In genomic region chr7:28759373-28760013, GRCh38 we compare ENCODE assay signal across 24 cellular contexts.
DNase-seq lines count a peak whose midpoint lies in the region; ATAC-seq and TF ChIP-seq lines count a peak whose summit lies in the region.
"Had no signal": no experiment of that assay in that cellular context is flagged by ENCODE, and none has a peak within 500 bp of the region (broad histone marks: within the 10 kb centered on the region; RNA-seq: fewer than 3 reads in every experiment).

No MANE protein-coding gene starts in this region.

- no peak overlapping the region for H4K91ac ChIP-seq in H9 (ENCODE audit: insufficient read length, low read depth, low read length)
- no peak overlapping the region for H4K91ac ChIP-seq in neuronal stem cell (ENCODE audit: low read depth, low read length, poor library complexity)

- POLR2A ChIA-PET in T-cell (lab: Charles Lee) (no interaction called here), PC-9 (lab: Charles Lee; ENCODE audit: unreplicated experiment) (no interaction called here)

- H3K79me2 ChIP-seq in H9 (ENCODE audit: insufficient read depth, low read length) (0 out of 2 replicates have a peak, but pooled peaks cover 2% of the 10 kb centered on the region), PC-9 (ENCODE audit: low read depth) (no peaks in the 10 kb centered on the region)

- H4K20me1 ChIP-seq in H9 (ENCODE audit: control insufficient read depth, insufficient read depth, insufficient read length) = no peaks in the 10 kb centered on the region
- H4K20me1 ChIP-seq in PC-9 (ENCODE audit: insufficient read depth) = no peaks in the 10 kb centered on the region

- no peak overlapping the region for H2AFZ ChIP-seq in H9 (ENCODE audit: low read length)
- peak overlapping the region; percentile 21 for H2AFZ ChIP-seq in neuronal stem cell (ENCODE audit: low read length)
- H2AFZ ChIP-seq in PC-9 = no peak overlapping the region

- H3K36me3 ChIP-seq in neuronal stem cell (replicated peaks in 1 of 2; ENCODE audit: control insufficient read depth in 2 of 2, insufficient read depth in 2 of 2, low read length in 2 of 2) (no peaks in the 10 kb centered on the region), breast epithelium (no peaks in the 10 kb centered on the region), PC-9 (ENCODE audit: low read depth) (no peaks in the 10 kb centered on the region)
- H3K36me3 ChIP-seq: ascending aorta, BE2C, SJCRH30, tibial nerve had no signal

- CTCF ChIA-PET in T-cell (lab: Charles Lee) (no interaction called here), PC-9 (lab: Charles Lee) (no interaction called here)

- H3T11ph ChIP-seq in H9 (ENCODE audit: low read length) = no peak overlapping the region

- H4K5ac ChIP-seq in H9 (ENCODE audit: insufficient read length, low read depth, low read length) = no peak overlapping the region

- no peak overlapping the region for H2BK120ac ChIP-seq in H9 (ENCODE audit: low read depth, low read length, poor library complexity, severe bottlenecking)
- no peak overlapping the region for H2BK120ac ChIP-seq in neuronal stem cell (ENCODE audit: low read depth, low read length)

- H4K8ac ChIP-seq in H9 (replicated peaks; ENCODE audit: insufficient read length, low read depth, low read length) = no peak overlapping the region
- no peak overlapping the region for H4K8ac ChIP-seq in neuronal stem cell (ENCODE audit: low read depth, low read length)

- no peak overlapping the region for H2BK5ac ChIP-seq in H9 (ENCODE audit: insufficient read length, low read length)
- no peak overlapping the region for H2BK5ac ChIP-seq in neuronal stem cell (ENCODE audit: low read length)

- H3K27me3 ChIP-seq in H9 (ENCODE audit: insufficient read depth, low read length) (no peaks in the 10 kb centered on the region), neuronal stem cell (ENCODE audit: control insufficient read depth in 3 of 3, insufficient read depth in 3 of 3, low read depth in 1 of 3, low read length in 3 of 3) (no peaks in the 10 kb centered on the region), breast epithelium (no peaks in the 10 kb centered on the region), PC-9 (ENCODE audit: insufficient read depth, low read depth) (no peaks in the 10 kb centered on the region)
- H3K27me3 ChIP-seq: ascending aorta, BE2C, heart left ventricle, SJCRH30, tibial nerve had no signal

- intact Hi-C loops in breast epithelium (cut with DNase I; ENCODE audit: low total_unique reads) (no loop called here), PC-9 (cut with micrococcal nuclease; ENCODE audit: unreplicated experiment) (no loop called here)

- H2AK5ac ChIP-seq in H9 (ENCODE audit: insufficient read length, low read length) = no peak overlapping the region
- H2AK5ac ChIP-seq in neuronal stem cell (ENCODE audit: low read depth, low read length) = no peak overlapping the region

- H3F3A ChIP-seq in PC-9 (ENCODE audit: insufficient read depth, low read depth) = no peaks in the 10 kb centered on the region

- H3K36me3 Mint-ChIP-seq in H9 (ENCODE audit: insufficient read depth in 1 of 3, low read depth in 3 of 3) (no peaks in the 10 kb centered on the region), T-cell (no peaks in the 10 kb centered on the region)

- H3K18ac ChIP-seq in H9 (ENCODE audit: insufficient read length, low read depth, low read length) (no peak overlapping the region), neuronal stem cell (ENCODE audit: low read length) (no peak overlapping the region)

- no TSS peak for BruUV-seq in PC-9 (replicated peaks; lab: Mats Ljungman, UMichigan)

- no peaks in the 10 kb centered on the region for H3K23me2 ChIP-seq in H9 (ENCODE audit: insufficient read length, low read depth, low read length, poor library complexity, severe bottlenecking)

- DNase-seq in H9 (no peak), NCI-H526 (lab: John Stamatoyannopoulos, UW) (peak; percentile 92 to 94), choroid plexus epithelial cell (ENCODE audit: low read depth) (peak; percentile 18), neuronal stem cell (ENCODE audit: low spot score) (no peak), erythroblast (lab: John Stamatoyannopoulos, UW) (no peak), T-cell (no peak), breast epithelium (ENCODE audit: low spot score in 2 of 2) (no peak), PC-9 (no peak)
- DNase-seq: activated CD4-positive, alpha-beta T cell treated with anti-CD3 and anti-CD28 coated beads for 4 hours; activated CD8-positive, alpha-beta memory T cell treated with anti-CD3 and anti-CD28 coated beads, Interleukin-2, amount 50 U/mL, for 4 hours; activated effector memory CD4-positive, alpha-beta T cell treated with anti-CD3 and anti-CD28 coated beads, Interleukin-2, amount 50 U/mL, for 16 hours; BE2C; GOT3; heart left ventricle; islet precursor cell; KBM-7; NCI-H1105; nephron progenitor cell; SJCRH30; stimulated activated CD4-positive, alpha-beta T cell treated with anti-CD3 and anti-CD28 coated beads, Interleukin-15, amount 100 ng/mL, for 24 hours; stimulated activated naive CD4-positive, alpha-beta T cell had no signal

- no peak for ATAC-seq in T-cell (replicated peaks in 1 of 4)
- ATAC-seq: heart left ventricle had no signal

- 0 out of 2 replicates have a peak, but pooled peaks cover 4% of the 10 kb centered on the region for H3K9me2 ChIP-seq in PC-9 (ENCODE audit: insufficient read depth)

- H3K56ac ChIP-seq in H9 (ENCODE audit: insufficient read length, low read depth, low read length) = no peak overlapping the region

- H2BK12ac ChIP-seq in H9 (ENCODE audit: insufficient read length, low read depth, low read length) (no peak overlapping the region), neuronal stem cell (ENCODE audit: low read length) (no peak overlapping the region)

- no peak for TF ChIP-seq POLR2A in erythroblast (IDR thresholded peaks at IDR 0.05; ENCODE audit: low read length)
- no peak for TF ChIP-seq POLR2A in breast epithelium (IDR thresholded peaks at IDR 0.05)

- H3K14ac ChIP-seq in H9 (ENCODE audit: insufficient read depth, low read length) (peak overlapping the region; percentile 3; the same call in 1 of the 2 replicates), neuronal stem cell (ENCODE audit: low read length) (no peak overlapping the region)

- H3K27ac Mint-ChIP-seq in H9 (no peak overlapping the region), T-cell (no peak overlapping the region)

- H2BK15ac ChIP-seq in H9 (ENCODE audit: low read depth, low read length) = no peak overlapping the region
- H2BK15ac ChIP-seq in neuronal stem cell (ENCODE audit: low read length) = no peak overlapping the region

- WGBS in H9 (ENCODE audit: extremely low coverage, insufficient read length, low lambda C conversion rate) = no CpG with 5 or more reads among the region's 6 CpGs
- no CpG with 5 or more reads among the region's 6 CpGs for WGBS in neuronal stem cell (ENCODE audit: extremely low coverage in 2 of 2, insufficient read length in 2 of 2, insufficient replicate concordance in 1 of 2), 2 donors

- H3K9me3 ChIP-seq in H9 (ENCODE audit: control insufficient read depth, low read depth, low read length) (no peaks in the 10 kb centered on the region), neuronal stem cell (replicated peaks in 1 of 2; ENCODE audit: control insufficient read depth in 2 of 2, insufficient read depth in 1 of 2, low read depth in 1 of 2, low read length in 2 of 2) (no peaks in the 10 kb centered on the region), breast epithelium (no peaks in the 10 kb centered on the region), PC-9 (ENCODE audit: insufficient read depth, low read depth) (no peaks in the 10 kb centered on the region)
- H3K9me3 ChIP-seq: ascending aorta, BE2C, heart left ventricle, SJCRH30, tibial nerve had no signal

- TF ChIP-seq CTCF in H9 (conservative IDR thresholded peaks at IDR 0.05) (no peak), choroid plexus epithelial cell (conservative IDR thresholded peaks at IDR 0.05; ENCODE audit: low read depth, low read length) (no peak), breast epithelium (IDR thresholded peaks at IDR 0.05) (no peak), PC-9 (conservative IDR thresholded peaks at IDR 0.05) (no peak)

- H3K4ac ChIP-seq in H9 (ENCODE audit: low read depth, low read length) = no peak overlapping the region
- H3K4ac ChIP-seq in neuronal stem cell (ENCODE audit: low read length) = no peak overlapping the region

- H3K9ac ChIP-seq in H9 (ENCODE audit: extremely low read depth, insufficient read length, low read length) = no peak overlapping the region
- no peak overlapping the region for H3K9ac ChIP-seq in neuronal stem cell (ENCODE audit: low read depth, low read length, poor library complexity)

- H3K4me3 Mint-ChIP-seq in H9 (no peak overlapping the region), T-cell (no peak overlapping the region)
- H3K4me3 Mint-ChIP-seq: nephron progenitor cell had no signal

- H3K23ac ChIP-seq in H9 (ENCODE audit: insufficient read length, low read depth, low read length) = no peak overlapping the region
- no peak overlapping the region for H3K23ac ChIP-seq in neuronal stem cell (ENCODE audit: low read depth, low read length, poor library complexity)

- H3K79me1 ChIP-seq in H9 (ENCODE audit: insufficient read depth, low read depth, low read length, poor library complexity, severe bottlenecking) (no peaks in the 10 kb centered on the region), neuronal stem cell (ENCODE audit: low read depth, low read length) (no peaks in the 10 kb centered on the region)

- H3K27ac ChIP-seq in H9 (ENCODE audit: insufficient read length, low read depth, low read length) = no peak overlapping the region
- no peak overlapping the region for H3K27ac ChIP-seq in neuronal stem cell (replicated peaks; ENCODE audit: low read length)
- H3K27ac ChIP-seq in breast epithelium = no peak overlapping the region
- H3K27ac ChIP-seq in PC-9 = no peak overlapping the region
- H3K27ac ChIP-seq: ascending aorta, heart left ventricle, HL-60, SJCRH30, tibial nerve had no signal

- no peaks in the 10 kb centered on the region for H3K9me3 Mint-ChIP-seq in H9
- no peaks in the 10 kb centered on the region for H3K9me3 Mint-ChIP-seq in T-cell
- H3K9me3 Mint-ChIP-seq: nephron progenitor cell had no signal

- H3K4me2 ChIP-seq in H9 (ENCODE audit: insufficient read depth, insufficient read length, low read length) (no peak overlapping the region), neuronal stem cell (ENCODE audit: insufficient read depth, low read length, poor library complexity, severe bottlenecking) (no peak overlapping the region), PC-9 (no peak overlapping the region)

- H3K4me1 Mint-ChIP-seq in H9 = peaks cover 7 to 10% of the 10 kb centered on the region in 2 experiments
- no peaks in the 10 kb centered on the region for H3K4me1 Mint-ChIP-seq in T-cell

- H3K4me1 ChIP-seq in H9 (ENCODE audit: insufficient read depth, low read length) (no peaks in the 10 kb centered on the region), neuronal stem cell (ENCODE audit: control insufficient read depth in 2 of 2, insufficient read depth in 1 of 2, low read depth in 1 of 2, low read length in 2 of 2) (peaks cover 6 to 23% of the 10 kb centered on the region in 2 donors), breast epithelium (no peaks in the 10 kb centered on the region), PC-9 (replicated peaks; ENCODE audit: insufficient read depth) (no peaks in the 10 kb centered on the region)
- H3K4me1 ChIP-seq: ascending aorta, BE2C had no signal

- H2BK20ac ChIP-seq in H9 (ENCODE audit: low read depth, low read length, poor library complexity, severe bottlenecking) = no peak overlapping the region

- H3K4me3 ChIP-seq in choroid plexus epithelial cell (ENCODE audit: low read depth, low read length) (no peak overlapping the region), neuronal stem cell (ENCODE audit: low read length in 2 of 2) (no peak overlapping the region), breast epithelium (no peak overlapping the region), PC-9 (no peak overlapping the region)
- H3K4me3 ChIP-seq: ascending aorta, heart left ventricle, SJCRH30, tibial nerve had no signal

- H3K27me3 Mint-ChIP-seq in H9 (ENCODE audit: low read depth) = no peaks in the 10 kb centered on the region
- peaks cover 0 to 4% of the 10 kb centered on the region in 2 donors for H3K27me3 Mint-ChIP-seq in T-cell

Comparison
In these comparisons a context has a peak if more than half of its experiments do, and no peak if none do; other contexts are left out.
1. DNase-seq: peak in NCI-H526 (2 of 2) and choroid plexus epithelial cell (single experiment); none in H9 (single experiment), neuronal stem cell (single experiment), erythroblast (0 of 2), T-cell (0 of 34), breast epithelium (0 of 2) and PC-9 (0 of 2).